Comparison of ENCODE assay signal across 8 cellular contexts in the genomic region with DNA sequence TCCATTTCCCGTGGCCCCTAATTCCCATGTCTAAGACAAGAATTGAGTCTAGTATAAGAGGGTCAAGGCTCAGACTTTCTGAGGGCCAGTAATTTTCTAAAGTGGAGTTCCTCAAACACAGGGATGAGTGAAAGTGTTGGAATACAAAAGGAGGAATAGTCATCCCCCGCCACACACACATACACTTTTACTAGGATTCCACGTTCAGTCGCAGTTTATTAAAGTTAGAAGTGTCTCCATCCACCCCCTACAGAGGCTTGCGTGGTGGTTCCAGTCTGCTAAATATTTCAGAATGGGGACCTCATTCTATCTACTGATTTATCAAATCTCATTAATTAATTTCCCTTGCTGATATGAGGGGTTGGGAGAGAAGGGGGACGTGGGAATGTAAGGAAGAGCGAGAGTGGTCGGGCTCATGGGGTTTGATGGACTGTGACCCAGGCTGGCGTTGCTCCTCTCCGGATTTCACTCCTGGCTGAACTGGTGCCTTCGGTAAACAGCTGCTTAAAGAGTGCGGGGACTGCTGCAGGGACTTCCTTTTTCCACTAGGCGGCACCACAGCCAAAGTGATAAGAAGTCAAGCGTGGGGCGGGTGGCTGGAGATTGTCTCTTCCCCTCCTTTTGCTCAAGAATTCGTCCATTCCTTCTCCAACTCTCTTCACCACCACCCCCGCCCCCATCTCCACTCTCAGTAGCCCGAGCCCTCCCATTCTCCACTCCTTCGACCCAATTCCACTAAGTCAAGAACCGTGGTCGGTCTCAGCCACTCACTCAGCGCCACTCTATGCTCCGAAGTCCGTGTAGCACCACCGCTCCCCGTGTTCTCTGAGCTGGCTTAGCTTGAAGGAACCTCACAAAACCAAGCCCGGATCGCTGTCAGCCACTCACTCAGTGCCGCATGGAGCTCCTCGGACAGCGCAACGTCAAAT. TPM values are rescaled to one million over a fixed set of nuclear protein-coding genes. Genes with fewer than 3 reads are reported as not detected.
DNase-seq lines count a peak whose midpoint lies in the region; ATAC-seq and TF ChIP-seq lines count a peak whose summit lies in the region.

No MANE protein-coding gene starts in this region.

- TF ChIP-seq CTCF in Panc1 (IDR thresholded peaks at IDR 0.05) (peak; percentile 95), fibroblast of lung (conservative IDR thresholded peaks at IDR 0.05 in 1 of 2, IDR thresholded peaks at IDR 0.05 in 1 of 2; ENCODE audit: low read depth in 1 of 2, low read length in 2 of 2) (peak; percentile 90 to 91)

- H3K27ac ChIP-seq in Panc1 (ENCODE audit: low read length) (peak overlapping the region; percentile 37), fibroblast of lung (ENCODE audit: insufficient read depth, low read length) (no peak overlapping the region)
- H3K27ac ChIP-seq in naive thymus-derived CD4-positive, alpha-beta T cell (ENCODE audit: low read depth, low read length), result peak overlapping the region; percentile 49

- H3K27me3 Mint-ChIP-seq in activated T-cell treated with anti-CD3 and anti-CD28 coated beads, Interleukin-2, amount 50 U/mL, for 4 hours (ENCODE audit: low read depth), result peaks cover 45% of the 10 kb centered on the region
- H3K27me3 Mint-ChIP-seq in naive thymus-derived CD4-positive, alpha-beta T cell, result peaks cover 23 to 70% (median 32%) of the 10 kb centered on the region in 5 donors

- BruUV-seq in Panc1 (replicated peaks; lab: Mats Ljungman, UMichigan), result no TSS peak

- H3K4me1 ChIP-seq in Panc1 (ENCODE audit: control insufficient read depth, insufficient read depth, low read length) (peaks cover 16% of the 10 kb centered on the region), fibroblast of lung (ENCODE audit: control insufficient read depth, extremely low read depth, insufficient read depth, low read length) (peaks cover 3% of the 10 kb centered on the region)
- peaks cover 24 to 33% of the 10 kb centered on the region in 2 donors for H3K4me1 ChIP-seq in naive thymus-derived CD4-positive, alpha-beta T cell (ENCODE audit: control insufficient read depth in 2 of 2, insufficient read depth in 2 of 2, low read length in 2 of 2)

- no peaks in the 10 kb centered on the region for H3K36me3 Mint-ChIP-seq in activated T-cell treated with anti-CD3 and anti-CD28 coated beads, Interleukin-2, amount 50 U/mL, for 4 hours (ENCODE audit: insufficient read depth)
- H3K36me3 Mint-ChIP-seq in naive thymus-derived CD4-positive, alpha-beta T cell, result no peaks in the 10 kb centered on the region

- peak; percentile 90 for DNase-seq in Ammon's horn (ENCODE audit: low spot score)
- DNase-seq in Jurkat, Clone E6-1 (ENCODE audit: low read depth, low spot score), result peak; percentile 82
- DNase-seq in Panc1 (ENCODE audit: low read depth, low spot score), result peak; percentile 75
- DNase-seq in activated T-cell treated with anti-CD3 and anti-CD28 coated beads, Interleukin-2, amount 50 U/mL, for 4 hours, result peak; percentile 78
- DNase-seq in fibroblast of lung (ENCODE audit: low read depth in 2 of 2), result peak; percentile 71 to 84
- peak; percentile 61 to 87 (median 83) for DNase-seq in naive thymus-derived CD4-positive, alpha-beta T cell
- DNase-seq in stimulated activated CD8-positive, alpha-beta memory T cell treated with anti-CD3 and anti-CD28 coated beads, Interleukin-7, amount 100 ng/mL, for 4 hours (ENCODE audit: low read depth in 2 of 2), result peak; percentile 69 to 80

- peak; percentile 51 for ATAC-seq in GM19438 (IDR thresholded peaks at IDR 0.05; ENCODE audit: low read depth, unreplicated experiment)
- ATAC-seq in Panc1, result peak; percentile 81
- ATAC-seq in activated T-cell treated with anti-CD3 and anti-CD28 coated beads, Interleukin-2, amount 50 U/mL, for 4 hours, result peak; percentile 84
- ATAC-seq in naive thymus-derived CD4-positive, alpha-beta T cell, result peak; percentile 92

- no peaks in the 10 kb centered on the region for H3K79me2 ChIP-seq in fibroblast of lung (ENCODE audit: control insufficient read depth, insufficient read depth, low read length)

- peak overlapping the region; percentile 91 for H3K4me2 ChIP-seq in fibroblast of lung (ENCODE audit: extremely low read depth, insufficient read depth, low read length)

- peaks cover 41% of the 10 kb centered on the region for H3K4me1 Mint-ChIP-seq in activated T-cell treated with anti-CD3 and anti-CD28 coated beads, Interleukin-2, amount 50 U/mL, for 4 hours (ENCODE audit: low read depth)
- peaks cover 37 to 54% (median 44%) of the 10 kb centered on the region in 7 donors for H3K4me1 Mint-ChIP-seq in naive thymus-derived CD4-positive, alpha-beta T cell

- peak overlapping the region; percentile 48 to 92 (median 85) for H3K27ac Mint-ChIP-seq in naive thymus-derived CD4-positive, alpha-beta T cell

- H3K9me3 Mint-ChIP-seq in activated T-cell treated with anti-CD3 and anti-CD28 coated beads, Interleukin-2, amount 50 U/mL, for 4 hours, result no peaks in the 10 kb centered on the region
- peaks cover 0 to 1% (median 0%) of the 10 kb centered on the region in 11 donors for H3K9me3 Mint-ChIP-seq in naive thymus-derived CD4-positive, alpha-beta T cell

- H3K9me3 ChIP-seq in Panc1 (ENCODE audit: control insufficient read depth, insufficient read depth, low read depth, low read length) (no peaks in the 10 kb centered on the region), fibroblast of lung (ENCODE audit: control insufficient read depth, insufficient read depth, low read depth, low read length) (no peaks in the 10 kb centered on the region)
- no peaks in the 10 kb centered on the region for H3K9me3 ChIP-seq in naive thymus-derived CD4-positive, alpha-beta T cell (ENCODE audit: control insufficient read depth in 2 of 3, low read length in 3 of 3)

- H3K9ac ChIP-seq in fibroblast of lung (ENCODE audit: insufficient read depth, low read length), result no peak overlapping the region

- no peaks in the 10 kb centered on the region for H4K20me1 ChIP-seq in fibroblast of lung (ENCODE audit: control insufficient read depth, extremely low read depth, insufficient read depth, low read length)

- intact Hi-C loops in Panc1 (cut with micrococcal nuclease; ENCODE audit: unreplicated experiment), result loop anchor here (1.0 to 2.0 kb wide), 2 partner anchors 28 to 68 kb away; no protein-coding TSS in a partner anchor
- intact Hi-C loops in naive thymus-derived CD4-positive, alpha-beta T cell (cut with micrococcal nuclease), result loop anchor here (1.0 to 5.0 kb wide), 12 partner anchors 28 to 294 kb away; a partner anchor contains a TSS

- H3K27me3 ChIP-seq in Panc1 (ENCODE audit: control insufficient read depth, insufficient read depth, low read length) (peaks cover 7% of the 10 kb centered on the region), fibroblast of lung (ENCODE audit: control insufficient read depth, insufficient read depth, low read length) (peaks cover 27% of the 10 kb centered on the region)
- peaks cover 5 to 10% of the 10 kb centered on the region in 2 donors for H3K27me3 ChIP-seq in naive thymus-derived CD4-positive, alpha-beta T cell (ENCODE audit: control insufficient read depth in 2 of 2, insufficient read depth in 2 of 2, low read length in 2 of 2)

- CTCF ChIA-PET in Panc1 (lab: Charles Lee), result interaction anchor here (0.6 to 2.6 kb wide), 14 partner anchors 9 to 437 kb away, joined by 3 to 68 read pairs (median 4); a partner anchor contains a TSS
- CTCF ChIA-PET in naive thymus-derived CD4-positive, alpha-beta T cell (lab: Charles Lee), result interaction anchor here (0.6 to 6.7 kb wide), 12 partner anchors 9 to 1537 kb away, joined by 3 to 170 read pairs (median 6); a partner anchor contains a TSS

- no peaks in the 10 kb centered on the region for H3K36me3 ChIP-seq in Panc1 (ENCODE audit: control insufficient read depth, insufficient read depth, low read length)
- no peaks in the 10 kb centered on the region for H3K36me3 ChIP-seq in fibroblast of lung (ENCODE audit: control insufficient read depth, insufficient read depth, low read length)
- H3K36me3 ChIP-seq in naive thymus-derived CD4-positive, alpha-beta T cell (ENCODE audit: control insufficient read depth in 2 of 3, insufficient read depth in 3 of 3, low read length in 3 of 3), result no peaks in the 10 kb centered on the region

- peak overlapping the region; percentile 82 for H3K4me3 Mint-ChIP-seq in activated T-cell treated with anti-CD3 and anti-CD28 coated beads, Interleukin-2, amount 50 U/mL, for 4 hours
- peak overlapping the region; percentile 86 to 95 (median 91) for H3K4me3 Mint-ChIP-seq in naive thymus-derived CD4-positive, alpha-beta T cell

- POLR2A ChIA-PET in Panc1 (lab: Charles Lee), result no interaction called here
- POLR2A ChIA-PET in naive thymus-derived CD4-positive, alpha-beta T cell (lab: Charles Lee), result interaction anchor here (1.0 to 5.9 kb wide), 9 partner anchors 8 to 110 kb away, joined by 3 to 36 read pairs (median 6); a partner anchor contains a TSS

- peak overlapping the region; percentile 54 for H3K4me3 ChIP-seq in Jurkat, Clone E6-1 (ENCODE audit: low read length)
- H3K4me3 ChIP-seq in Panc1 (ENCODE audit: low read depth in 2 of 2, low read length in 2 of 2) (peak overlapping the region; percentile 38 to 78), fibroblast of lung (replicated peaks in 1 of 4; ENCODE audit: control extremely low read depth in 1 of 4, insufficient read depth in 1 of 4, low read depth in 3 of 4, low read length in 4 of 4) (peak overlapping the region; percentile 28 to 50 (median 42))
- H3K4me3 ChIP-seq in naive thymus-derived CD4-positive, alpha-beta T cell (ENCODE audit: low read length), result peak overlapping the region; percentile 68

- in situ Hi-C loops in Panc1 (cut with HindIII; ENCODE audit: low pct_unique_long_range_greater_than_20kb, low sequenced_read_pairs), result no loop called here

- H2AFZ ChIP-seq in fibroblast of lung (ENCODE audit: low read length), result peak overlapping the region; percentile 73

RNA-seq across cellular contexts. Expression of a gene that starts 9.9 kb away (rescaled TPM):
- polyA plus RNA-seq in Jurkat, Clone E6-1 (2012; ENCODE audit: insufficient read depth, insufficient read length), result not detected
- total RNA-seq in Panc1 (2021; ENCODE audit: unreplicated experiment) (not detected), fibroblast of lung (not detected in 2 replicates)
- polyA plus RNA-seq in Panc1 (2012; ENCODE audit: insufficient read length), result not detected
- total RNA-seq in activated T-cell treated with anti-CD3 and anti-CD28 coated beads, Interleukin-2, amount 50 U/mL, for 4 hours, result not detected
- polyA plus RNA-seq in fibroblast of lung, result not detected in 2 replicates
- polyA plus RNA-seq in fibroblast of lung (2012), result not detected in 2 replicates
- polyA minus RNA-seq in fibroblast of lung (ENCODE audit: low replicate concordance), result not detected in 2 replicates
- total RNA-seq in naive thymus-derived CD4-positive, alpha-beta T cell, result under 1 TPM in 2 of 5 experiments, not detected in 3; 0.32 TPM
- polyA plus RNA-seq in naive thymus-derived CD4-positive, alpha-beta T cell, result under 1 TPM in 1 of 2 donors, not detected in 1; 0.59 TPM

RNA-seq across cellular contexts. Expression of a gene that starts 27.4 kb away (rescaled TPM):
- polyA plus RNA-seq in Jurkat, Clone E6-1 (2012; ENCODE audit: insufficient read depth, insufficient read length), result 2.4 TPM
- total RNA-seq in Panc1 (2021; ENCODE audit: unreplicated experiment) (not detected), fibroblast of lung (not detected in 2 replicates)
- 0.70 TPM for polyA plus RNA-seq in Panc1 (2012; ENCODE audit: insufficient read length)
- not detected for total RNA-seq in activated T-cell treated with anti-CD3 and anti-CD28 coated beads, Interleukin-2, amount 50 U/mL, for 4 hours
- polyA plus RNA-seq in fibroblast of lung, result not detected in 2 replicates
- 0.23 and 0.57 TPM in 2 replicates for polyA plus RNA-seq in fibroblast of lung (2012)
- polyA minus RNA-seq in fibroblast of lung (ENCODE audit: low replicate concordance), result not detected in 2 replicates
- total RNA-seq in naive thymus-derived CD4-positive, alpha-beta T cell, result not detected
- under 1 TPM in 1 of 2 donors, not detected in 1; 0.33 TPM for polyA plus RNA-seq in naive thymus-derived CD4-positive, alpha-beta T cell

RNA-seq across cellular contexts. Expression of a gene that starts 33.0 kb away (rescaled TPM):
- not detected for polyA plus RNA-seq in Jurkat, Clone E6-1 (2012; ENCODE audit: insufficient read depth, insufficient read length)
- total RNA-seq in Panc1 (2021; ENCODE audit: unreplicated experiment) (not detected), fibroblast of lung (not detected in 2 replicates)
- not detected for polyA plus RNA-seq in Panc1 (2012; ENCODE audit: insufficient read length)
- not detected for total RNA-seq in activated T-cell treated with anti-CD3 and anti-CD28 coated beads, Interleukin-2, amount 50 U/mL, for 4 hours
- not detected in 2 replicates for polyA plus RNA-seq in fibroblast of lung
- polyA plus RNA-seq in fibroblast of lung (2012), result not detected in 2 replicates
- not detected in 2 replicates for polyA minus RNA-seq in fibroblast of lung (ENCODE audit: low replicate concordance)
- not detected for total RNA-seq in naive thymus-derived CD4-positive, alpha-beta T cell
- polyA plus RNA-seq in naive thymus-derived CD4-positive, alpha-beta T cell, result not detected

RNA-seq across cellular contexts. Expression of a gene that starts 36.0 kb away (rescaled TPM):
- 80.7 TPM for polyA plus RNA-seq in Jurkat, Clone E6-1 (2012; ENCODE audit: insufficient read depth, insufficient read length)
- total RNA-seq in Panc1 (2021; ENCODE audit: unreplicated experiment), result 59.2 TPM
- polyA plus RNA-seq in Panc1 (2012; ENCODE audit: insufficient read length), result 53.0 TPM
- total RNA-seq in activated T-cell treated with anti-CD3 and anti-CD28 coated beads, Interleukin-2, amount 50 U/mL, for 4 hours, result 10 to 100 TPM; 71.9 to 81.6 (median 80.5) TPM
- total RNA-seq in fibroblast of lung, result 13.9 and 16.8 TPM in 2 replicates
- 52.4 and 53.6 TPM in 2 replicates for polyA plus RNA-seq in fibroblast of lung
- 44.8 and 45.8 TPM in 2 replicates for polyA plus RNA-seq in fibroblast of lung (2012)
- 48.6 and 56.9 TPM in 2 replicates for polyA minus RNA-seq in fibroblast of lung (ENCODE audit: low replicate concordance)
- 10 to 100 TPM; 49.4 to 67.1 (median 62.7) TPM for total RNA-seq in naive thymus-derived CD4-positive, alpha-beta T cell
- polyA plus RNA-seq in naive thymus-derived CD4-positive, alpha-beta T cell, result 100 to 1,000 TPM; 112 to 113 TPM

RNA-seq across cellular contexts. Expression of a gene that starts 41.9 kb away (rescaled TPM):
- polyA plus RNA-seq in Jurkat, Clone E6-1 (2012; ENCODE audit: insufficient read depth, insufficient read length), result 155 TPM
- total RNA-seq in Panc1 (2021; ENCODE audit: unreplicated experiment) (24.9 TPM), fibroblast of lung (42.1 and 46.1 TPM in 2 replicates)
- polyA plus RNA-seq in Panc1 (2012; ENCODE audit: insufficient read length), result 29.1 TPM
- total RNA-seq in activated T-cell treated with anti-CD3 and anti-CD28 coated beads, Interleukin-2, amount 50 U/mL, for 4 hours, result 10 to 100 TPM; 80.6 to 86.6 (median 84.8) TPM
- 21.1 and 25.0 TPM in 2 replicates for polyA plus RNA-seq in fibroblast of lung
- polyA plus RNA-seq in fibroblast of lung (2012), result 29.2 and 32.4 TPM in 2 replicates
- polyA minus RNA-seq in fibroblast of lung (ENCODE audit: low replicate concordance), result 28.0 and 28.3 TPM in 2 replicates
- total RNA-seq in naive thymus-derived CD4-positive, alpha-beta T cell, result 10 to 100 TPM; 27.3 to 66.8 (median 45.0) TPM
- 100 to 1,000 TPM in 1 of 2 donors, 10 to 100 TPM in 1; 89.2 to 128 TPM for polyA plus RNA-seq in naive thymus-derived CD4-positive, alpha-beta T cell
